Comparison of ENCODE assay signal across 11 cellular contexts in genomic region chr2:101828267-101829017, GRCh38.
DNase-seq lines count a peak whose midpoint lies in the region; ATAC-seq and TF ChIP-seq lines count a peak whose summit lies in the region.
"Had no signal": no experiment of that assay in that cellular context is flagged by ENCODE, and none has a peak within 500 bp of the region (broad histone marks: within the 10 kb centered on the region; RNA-seq: fewer than 3 reads in every experiment).

No MANE protein-coding gene starts in this region.

- CTCF ChIA-PET in activated CD8-positive, alpha-beta memory T cell treated with anti-CD3 and anti-CD28 coated beads, Interleukin-2, amount 10 ng/mL, durations not matched to agents 7 days and 5 days (lab: Charles Lee): interaction anchor here (0.9 to 5.2 kb wide), 10 partner anchors 9 to 412 kb away, joined by 3 to 36 read pairs (median 4); partner anchors contain the start of gene RFX8

- DNase-seq in activated CD8-positive, alpha-beta memory T cell treated with anti-CD3 and anti-CD28 coated beads, Interleukin-2, amount 10 ng/mL, durations not matched to agents 7 days and 5 days: peak; percentile 50
- DNase-seq in activated CD8-positive, alpha-beta memory T cell treated with anti-CD3 and anti-CD28 coated beads, Interleukin-2, amount 50 U/mL, for 4 hours: no peak
- DNase-seq in T-helper 17 cell (no peak), fibroblast of peridontal ligament (ENCODE audit: extremely low read depth) (peak; percentile 72), lower lobe of right lung (no peak)
- DNase-seq: NCI-H510A, posterior cingulate gyrus had no signal

- H3K9me3 ChIP-seq in T-helper 17 cell (ENCODE audit: control insufficient read depth, low read length, poor library complexity, severe bottlenecking): no peaks in the 10 kb centered on the region
- H3K9me3 ChIP-seq in lower lobe of right lung: no peaks in the 10 kb centered on the region

- no peak for TF ChIP-seq POLR2A in GM18505 (IDR thresholded peaks at IDR 0.05; ENCODE audit: borderline replicate concordance, extremely low read depth, insufficient read depth, insufficient read length)

- H3K4me1 ChIP-seq in lower lobe of right lung: peaks cover 51% of the 10 kb centered on the region

- no peaks in the 10 kb centered on the region for H3K27me3 ChIP-seq in lower lobe of right lung (ENCODE audit: low read depth)

- ATAC-seq in activated CD8-positive, alpha-beta memory T cell treated with anti-CD3 and anti-CD28 coated beads, Interleukin-2, amount 10 ng/mL, durations not matched to agents 7 days and 5 days: peak; percentile 72
- peak; percentile 86 for ATAC-seq in T-helper 17 cell
- ATAC-seq in stimulated activated memory B cell treated with anti-CD40 and anti-IgM and Interleukin-4, amounts not matched to agents 10 μg/mL and 1 μg/mL and 100 μg/mL, for 72 hours: no peak
- ATAC-seq in GM18505 (IDR thresholded peaks at IDR 0.05; ENCODE audit: unreplicated experiment): no peak
- no peak for ATAC-seq in lower lobe of right lung
- no peak for ATAC-seq in HG03521 (IDR thresholded peaks at IDR 0.05; ENCODE audit: unreplicated experiment)
- ATAC-seq: HCT116 had no signal

- no peak overlapping the region for H3K4me3 Mint-ChIP-seq in activated CD8-positive, alpha-beta memory T cell treated with anti-CD3 and anti-CD28 coated beads, Interleukin-2, amount 10 ng/mL, durations not matched to agents 7 days and 5 days
- H3K4me3 Mint-ChIP-seq in T-helper 17 cell: peak overlapping the region; percentile 53
- no peak overlapping the region for H3K4me3 Mint-ChIP-seq in stimulated activated memory B cell treated with anti-CD40 and anti-IgM and Interleukin-4, amounts not matched to agents 10 μg/mL and 1 μg/mL and 100 μg/mL, for 72 hours

- intact Hi-C loops in lower lobe of right lung (cut with DNase I): no loop called here

- peak overlapping the region; percentile 70 for H3K27ac Mint-ChIP-seq in activated CD8-positive, alpha-beta memory T cell treated with anti-CD3 and anti-CD28 coated beads, Interleukin-2, amount 10 ng/mL, durations not matched to agents 7 days and 5 days
- peak overlapping the region; percentile 93 for H3K27ac Mint-ChIP-seq in T-helper 17 cell
- H3K27ac Mint-ChIP-seq in stimulated activated memory B cell treated with anti-CD40 and anti-IgM and Interleukin-4, amounts not matched to agents 10 μg/mL and 1 μg/mL and 100 μg/mL, for 72 hours: peak overlapping the region; percentile 77

- no peaks in the 10 kb centered on the region for H3K9me3 Mint-ChIP-seq in activated CD8-positive, alpha-beta memory T cell treated with anti-CD3 and anti-CD28 coated beads, Interleukin-2, amount 10 ng/mL, durations not matched to agents 7 days and 5 days (ENCODE audit: low read depth)
- H3K9me3 Mint-ChIP-seq in stimulated activated memory B cell treated with anti-CD40 and anti-IgM and Interleukin-4, amounts not matched to agents 10 μg/mL and 1 μg/mL and 100 μg/mL, for 72 hours: no peaks in the 10 kb centered on the region

- no peak overlapping the region for H3K4me3 ChIP-seq in lower lobe of right lung

- no peak for TF ChIP-seq CTCF in lower lobe of right lung (IDR thresholded peaks at IDR 0.05)

- H3K27me3 Mint-ChIP-seq in activated CD8-positive, alpha-beta memory T cell treated with anti-CD3 and anti-CD28 coated beads, Interleukin-2, amount 10 ng/mL, durations not matched to agents 7 days and 5 days: no peaks in the 10 kb centered on the region
- H3K27me3 Mint-ChIP-seq in T-helper 17 cell: no peaks in the 10 kb centered on the region
- no peaks in the 10 kb centered on the region for H3K27me3 Mint-ChIP-seq in stimulated activated memory B cell treated with anti-CD40 and anti-IgM and Interleukin-4, amounts not matched to agents 10 μg/mL and 1 μg/mL and 100 μg/mL, for 72 hours

- peaks cover 37% of the 10 kb centered on the region for H3K36me3 ChIP-seq in lower lobe of right lung

- H3K4me1 Mint-ChIP-seq in activated CD8-positive, alpha-beta memory T cell treated with anti-CD3 and anti-CD28 coated beads, Interleukin-2, amount 10 ng/mL, durations not matched to agents 7 days and 5 days: peaks cover 59% of the 10 kb centered on the region
- peaks cover 45% of the 10 kb centered on the region for H3K4me1 Mint-ChIP-seq in T-helper 17 cell
- H3K4me1 Mint-ChIP-seq in stimulated activated memory B cell treated with anti-CD40 and anti-IgM and Interleukin-4, amounts not matched to agents 10 μg/mL and 1 μg/mL and 100 μg/mL, for 72 hours: peaks cover 59% of the 10 kb centered on the region

- no peak overlapping the region for H3K27ac ChIP-seq in lower lobe of right lung

- peaks cover 17% of the 10 kb centered on the region for H3K36me3 Mint-ChIP-seq in activated CD8-positive, alpha-beta memory T cell treated with anti-CD3 and anti-CD28 coated beads, Interleukin-2, amount 10 ng/mL, durations not matched to agents 7 days and 5 days
- peaks cover 11% of the 10 kb centered on the region for H3K36me3 Mint-ChIP-seq in T-helper 17 cell (ENCODE audit: low read depth)
- H3K36me3 Mint-ChIP-seq in stimulated activated memory B cell treated with anti-CD40 and anti-IgM and Interleukin-4, amounts not matched to agents 10 μg/mL and 1 μg/mL and 100 μg/mL, for 72 hours: peaks cover 52% of the 10 kb centered on the region

Comparison
In these comparisons a context has a peak if more than half of its experiments do, and no peak if none do; other contexts are left out.
1. DNase-seq: peak in activated CD8-positive, alpha-beta memory T cell treated with anti-CD3 and anti-CD28 coated beads, Interleukin-2, amount 10 ng/mL, durations not matched to agents 7 days and 5 days (single experiment) and fibroblast of peridontal ligament (single experiment); none in activated CD8-positive, alpha-beta memory T cell treated with anti-CD3 and anti-CD28 coated beads, Interleukin-2, amount 50 U/mL, for 4 hours (single experiment), T-helper 17 cell (0 of 3) and lower lobe of right lung (single experiment).
2. ATAC-seq: peak in activated CD8-positive, alpha-beta memory T cell treated with anti-CD3 and anti-CD28 coated beads, Interleukin-2, amount 10 ng/mL, durations not matched to agents 7 days and 5 days (single experiment) and T-helper 17 cell (single experiment); none in stimulated activated memory B cell treated with anti-CD40 and anti-IgM and Interleukin-4, amounts not matched to agents 10 μg/mL and 1 μg/mL and 100 μg/mL, for 72 hours (single experiment), GM18505 (single experiment), lower lobe of right lung (0 of 2) and HG03521 (single experiment).
3. Peak in every context shown above with its lines, with median percentiles within 50 percentile points of each other: H3K27ac Mint-ChIP-seq.